32 cellular contexts compared by ENCODE assay signal in genomic region chr16:83833921-83834320, GRCh38.
"Had no signal": no experiment of that assay in that cellular context is flagged by ENCODE, and none has a peak within 500 bp of the region (broad histone marks: within the 10 kb centered on the region; RNA-seq: fewer than 3 reads in every experiment).

No MANE protein-coding gene starts in this region.

- H3K79me2 ChIP-seq: parathyroid adenoma had no signal

- H3K4me1 ChIP-seq: parathyroid adenoma, psoas muscle, suprapubic skin, testis, tibial artery, upper lobe of right lung, vagina had no signal

- H3K36me3 Mint-ChIP-seq: naive thymus-derived CD8-positive, alpha-beta T cell; natural killer cell treated with Interleukin-12 subunit alpha and Interleukin-12 subunit beta and Interleukin-15 and Interleukin-18, amount 100 ng/mL, for 72 hours; stimulated activated memory B cell treated with anti-CD40 and anti-IgM and Interleukin-4, amounts not matched to agents 10 μg/mL and 1 μg/mL and 100 μg/mL, for 72 hours had no signal

- H3K4me2 ChIP-seq: smooth muscle cell had no signal

- H3K4me3 Mint-ChIP-seq: naive thymus-derived CD8-positive, alpha-beta T cell; natural killer cell treated with Interleukin-12 subunit alpha and Interleukin-12 subunit beta and Interleukin-15 and Interleukin-18, amount 100 ng/mL, for 72 hours; nephron progenitor cell; neural crest cell; stimulated activated memory B cell treated with anti-CD40 and anti-IgM and Interleukin-4, amounts not matched to agents 10 μg/mL and 1 μg/mL and 100 μg/mL, for 72 hours; stimulated activated naive CD8-positive, alpha-beta T cell treated with anti-CD3 and anti-CD28 coated beads, Interleukin-15, amount 100 ng/mL, for 72 hours; type B pancreatic cell had no signal

- ATAC-seq: naive thymus-derived CD8-positive, alpha-beta T cell; natural killer cell treated with Interleukin-12 subunit alpha and Interleukin-12 subunit beta and Interleukin-15 and Interleukin-18, amount 100 ng/mL, for 72 hours; psoas muscle; right cardiac atrium; sciatic nerve; stimulated activated memory B cell treated with anti-CD40 and anti-IgM and Interleukin-4, amounts not matched to agents 10 μg/mL and 1 μg/mL and 100 μg/mL, for 72 hours; stimulated activated naive CD8-positive, alpha-beta T cell treated with anti-CD3 and anti-CD28 coated beads, Interleukin-15, amount 100 ng/mL, for 72 hours; stimulated activated naive CD8-positive, alpha-beta T cell treated with anti-CD3 and anti-CD28 coated beads, Interleukin-15, Interleukin-2, amounts not matched to agents 100 U/mL and 50 U/mL, for 24 hours; upper lobe of right lung had no signal

- H3K27ac Mint-ChIP-seq: naive thymus-derived CD8-positive, alpha-beta T cell; natural killer cell treated with Interleukin-12 subunit alpha and Interleukin-12 subunit beta and Interleukin-15 and Interleukin-18, amount 100 ng/mL, for 72 hours; nephron progenitor cell; progenitor cell of endocrine pancreas; stimulated activated memory B cell treated with anti-CD40 and anti-IgM and Interleukin-4, amounts not matched to agents 10 μg/mL and 1 μg/mL and 100 μg/mL, for 72 hours; type B pancreatic cell had no signal

- H3K27me3 Mint-ChIP-seq: progenitor cell of endocrine pancreas; stimulated activated memory B cell treated with anti-CD40 and anti-IgM and Interleukin-4, amounts not matched to agents 10 μg/mL and 1 μg/mL and 100 μg/mL, for 72 hours; type B pancreatic cell had no signal

- H3K9me3 Mint-ChIP-seq: natural killer cell treated with Interleukin-12 subunit alpha and Interleukin-12 subunit beta and Interleukin-15 and Interleukin-18, amount 100 ng/mL, for 72 hours; neural crest cell; stimulated activated memory B cell treated with anti-CD40 and anti-IgM and Interleukin-4, amounts not matched to agents 10 μg/mL and 1 μg/mL and 100 μg/mL, for 72 hours; stimulated activated naive CD8-positive, alpha-beta T cell treated with anti-CD3 and anti-CD28 coated beads, Interleukin-15, amount 100 ng/mL, for 72 hours had no signal

- H3K27ac ChIP-seq: neutrophil, ovary, parathyroid adenoma, psoas muscle, skin epidermis, spleen, suprapubic skin, testis, tibial artery, transverse colon, upper lobe of right lung, vagina had no signal

- H2AFZ ChIP-seq: parathyroid adenoma had no signal

- H3K4me3 ChIP-seq: ovary, psoas muscle, skin epidermis, smooth muscle cell, spleen, suprapubic skin, testis, tibial artery, transverse colon, upper lobe of right lung, vagina had no signal

- H3K9me3 ChIP-seq: neutrophil, ovary, spleen, suprapubic skin, testis, tibial artery, transverse colon, upper lobe of right lung, vagina had no signal

- DNase-seq: naive thymus-derived CD8-positive, alpha-beta T cell; nephron progenitor cell; nucleus accumbens; ovary; psoas muscle; right cardiac atrium; spleen; stimulated activated CD4-positive, alpha-beta T cell treated with anti-CD3 and anti-CD28 coated beads, Interleukin-12 subunit alpha, Interleukin-12 subunit beta, amount 100 ng/mL, for 4 hours; stimulated activated CD4-positive, alpha-beta T cell treated with anti-CD3 and anti-CD28 coated beads, Interleukin-1b, Interleukin-23, amount 100 ng/mL, for 48 hours; stimulated activated CD4-positive, alpha-beta T cell treated with anti-CD3 and anti-CD28 coated beads, Interleukin-4, amount 100 ng/mL, for 1 hour; stimulated activated CD4-positive, alpha-beta T cell treated with anti-CD3 and anti-CD28 coated beads, Interleukin-4, amount 100 ng/mL, for 4 hours; stimulated activated CD8-positive, alpha-beta memory T cell treated with anti-CD3 and anti-CD28 coated beads, Interleukin-4, amount 100 ng/mL, for 48 hours; stimulated activated naive CD4-positive, alpha-beta T cell; stimulated activated naive CD8-positive, alpha-beta T cell treated with anti-CD3 and anti-CD28 coated beads, Interleukin-15, amount 100 ng/mL, for 72 hours; stimulated activated naive CD8-positive, alpha-beta T cell treated with anti-CD3 and anti-CD28 coated beads, Interleukin-15, Interleukin-2, amounts not matched to agents 100 U/mL and 50 U/mL, for 24 hours; substantia nigra; testis; tibial artery; transverse colon; upper lobe of right lung had no signal

- H3K27me3 ChIP-seq: neutrophil, ovary, testis, tibial artery, transverse colon, upper lobe of right lung, vagina had no signal

- H3K36me3 ChIP-seq: neutrophil, ovary, spleen, suprapubic skin, tibial artery, transverse colon, upper lobe of right lung, vagina had no signal

- H3K9ac ChIP-seq: parathyroid adenoma had no signal
